Comparison of ENCODE assay signal across 8 cellular contexts in the genomic region with DNA sequence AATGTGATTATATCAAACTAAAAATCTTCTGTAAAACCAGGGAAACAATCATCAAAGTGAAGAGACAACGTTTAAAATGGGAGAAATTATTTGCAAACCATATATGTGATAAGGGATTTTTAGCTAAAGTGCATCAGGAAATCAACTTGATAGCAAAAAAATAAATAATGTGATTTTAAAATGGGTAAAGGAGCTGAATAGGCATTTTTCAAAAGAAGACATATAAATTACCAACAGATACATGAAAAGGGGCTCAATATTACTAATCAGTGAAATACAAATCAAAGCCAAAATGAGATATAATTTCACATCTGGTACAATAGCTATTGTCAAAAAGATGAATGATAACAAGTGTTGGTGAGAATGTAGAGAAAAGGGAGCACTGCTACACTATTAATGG.
"Had no signal": no experiment of that assay in that cellular context is flagged by ENCODE, and none has a peak within 500 bp of the region (broad histone marks: within the 10 kb centered on the region; RNA-seq: fewer than 3 reads in every experiment).

No MANE protein-coding gene starts in this region.

- H3K27ac Mint-ChIP-seq: H9, IgD-negative memory B cell had no signal

- H3K4me1 Mint-ChIP-seq: IgD-negative memory B cell had no signal

- H3K4me3 ChIP-seq: GM23248 had no signal

- FAIRE-seq: H54 had no signal

- H3K36me3 Mint-ChIP-seq: IgD-negative memory B cell had no signal

- H3K27me3 Mint-ChIP-seq: IgD-negative memory B cell had no signal

- H3K9ac ChIP-seq: GM23248 had no signal

- DNase-seq: GM23248, GOT3, H9, HCEC 1CT, KG1 had no signal

- H3K27ac ChIP-seq: GM23248, HL-60 had no signal

- H3K4me3 Mint-ChIP-seq: H9, IgD-negative memory B cell had no signal

- H2AFZ ChIP-seq: GM23248 had no signal
